1 cellular context compared by ENCODE assay signal in the genomic region with DNA sequence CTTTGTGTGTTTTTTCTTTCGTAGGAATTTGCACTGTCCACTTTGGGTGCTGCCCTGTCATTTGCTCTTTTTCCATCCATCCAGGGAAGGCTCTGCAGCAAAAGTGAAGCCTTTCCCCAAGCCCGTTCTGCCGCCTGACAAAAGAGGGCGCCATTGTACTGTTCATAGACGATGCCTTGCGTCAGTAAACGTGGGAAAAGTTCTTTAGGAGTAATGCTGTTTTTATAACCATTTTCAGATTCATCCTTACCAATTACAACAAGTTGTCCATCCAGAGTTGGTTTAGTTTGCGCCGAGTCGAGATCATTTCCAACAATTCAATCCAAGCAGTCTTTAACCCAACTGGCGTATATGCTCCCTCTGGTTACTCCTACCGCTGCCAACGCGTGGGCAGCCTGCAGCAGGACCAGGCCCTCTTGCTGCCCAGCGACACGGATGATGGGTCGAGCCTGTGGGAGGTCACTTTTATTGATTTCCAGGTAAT.
TF ChIP-seq lines count a peak whose summit lies in the region.

No MANE protein-coding gene starts in this region.

TF ChIP-seq in K562, 482 proteins besides CTCF, POLR2A, EP300 and RAD21 (continued from another document and continues in another):
- TF ChIP-seq, protein P1, sequence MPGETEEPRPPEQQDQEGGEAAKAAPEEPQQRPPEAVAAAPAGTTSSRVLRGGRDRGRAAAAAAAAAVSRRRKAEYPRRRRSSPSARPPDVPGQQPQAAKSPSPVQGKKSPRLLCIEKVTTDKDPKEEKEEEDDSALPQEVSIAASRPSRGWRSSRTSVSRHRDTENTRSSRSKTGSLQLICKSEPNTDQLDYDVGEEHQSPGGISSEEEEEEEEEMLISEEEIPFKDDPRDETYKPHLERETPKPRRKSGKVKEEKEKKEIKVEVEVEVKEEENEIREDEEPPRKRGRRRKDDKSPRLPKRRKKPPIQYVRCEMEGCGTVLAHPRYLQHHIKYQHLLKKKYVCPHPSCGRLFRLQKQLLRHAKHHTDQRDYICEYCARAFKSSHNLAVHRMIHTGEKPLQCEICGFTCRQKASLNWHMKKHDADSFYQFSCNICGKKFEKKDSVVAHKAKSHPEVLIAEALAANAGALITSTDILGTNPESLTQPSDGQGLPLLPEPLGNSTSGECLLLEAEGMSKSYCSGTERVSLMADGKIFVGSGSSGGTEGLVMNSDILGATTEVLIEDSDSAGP (CRISPR knock-in tag; IDR thresholded peaks at IDR 0.05), result no peak
- TF ChIP-seq, protein P2, sequence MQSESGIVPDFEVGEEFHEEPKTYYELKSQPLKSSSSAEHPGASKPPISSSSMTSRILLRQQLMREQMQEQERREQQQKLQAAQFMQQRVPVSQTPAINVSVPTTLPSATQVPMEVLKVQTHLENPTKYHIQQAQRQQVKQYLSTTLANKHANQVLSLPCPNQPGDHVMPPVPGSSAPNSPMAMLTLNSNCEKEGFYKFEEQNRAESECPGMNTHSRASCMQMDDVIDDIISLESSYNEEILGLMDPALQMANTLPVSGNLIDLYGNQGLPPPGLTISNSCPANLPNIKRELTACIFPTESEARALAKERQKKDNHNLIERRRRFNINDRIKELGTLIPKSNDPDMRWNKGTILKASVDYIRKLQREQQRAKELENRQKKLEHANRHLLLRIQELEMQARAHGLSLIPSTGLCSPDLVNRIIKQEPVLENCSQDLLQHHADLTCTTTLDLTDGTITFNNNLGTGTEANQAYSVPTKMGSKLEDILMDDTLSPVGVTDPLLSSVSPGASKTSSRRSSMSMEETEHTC (IDR thresholded peaks at IDR 0.05), result no peak
- no peak for TF ChIP-seq ZFP36 (IDR thresholded peaks at IDR 0.05; ENCODE audit: low read depth, low read length, partially characterized antibody)
- no peak for TF ChIP-seq SIRT6 (IDR thresholded peaks at IDR 0.05; ENCODE audit: low read depth, low read length)
- TF ChIP-seq, protein P3, sequence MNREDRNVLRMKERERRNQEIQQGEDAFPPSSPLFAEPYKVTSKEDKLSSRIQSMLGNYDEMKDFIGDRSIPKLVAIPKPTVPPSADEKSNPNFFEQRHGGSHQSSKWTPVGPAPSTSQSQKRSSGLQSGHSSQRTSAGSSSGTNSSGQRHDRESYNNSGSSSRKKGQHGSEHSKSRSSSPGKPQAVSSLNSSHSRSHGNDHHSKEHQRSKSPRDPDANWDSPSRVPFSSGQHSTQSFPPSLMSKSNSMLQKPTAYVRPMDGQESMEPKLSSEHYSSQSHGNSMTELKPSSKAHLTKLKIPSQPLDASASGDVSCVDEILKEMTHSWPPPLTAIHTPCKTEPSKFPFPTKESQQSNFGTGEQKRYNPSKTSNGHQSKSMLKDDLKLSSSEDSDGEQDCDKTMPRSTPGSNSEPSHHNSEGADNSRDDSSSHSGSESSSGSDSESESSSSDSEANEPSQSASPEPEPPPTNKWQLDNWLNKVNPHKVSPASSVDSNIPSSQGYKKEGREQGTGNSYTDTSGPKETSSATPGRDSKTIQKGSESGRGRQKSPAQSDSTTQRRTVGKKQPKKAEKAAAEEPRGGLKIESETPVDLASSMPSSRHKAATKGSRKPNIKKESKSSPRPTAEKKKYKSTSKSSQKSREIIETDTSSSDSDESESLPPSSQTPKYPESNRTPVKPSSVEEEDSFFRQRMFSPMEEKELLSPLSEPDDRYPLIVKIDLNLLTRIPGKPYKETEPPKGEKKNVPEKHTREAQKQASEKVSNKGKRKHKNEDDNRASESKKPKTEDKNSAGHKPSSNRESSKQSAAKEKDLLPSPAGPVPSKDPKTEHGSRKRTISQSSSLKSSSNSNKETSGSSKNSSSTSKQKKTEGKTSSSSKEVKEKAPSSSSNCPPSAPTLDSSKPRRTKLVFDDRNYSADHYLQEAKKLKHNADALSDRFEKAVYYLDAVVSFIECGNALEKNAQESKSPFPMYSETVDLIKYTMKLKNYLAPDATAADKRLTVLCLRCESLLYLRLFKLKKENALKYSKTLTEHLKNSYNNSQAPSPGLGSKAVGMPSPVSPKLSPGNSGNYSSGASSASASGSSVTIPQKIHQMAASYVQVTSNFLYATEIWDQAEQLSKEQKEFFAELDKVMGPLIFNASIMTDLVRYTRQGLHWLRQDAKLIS (CRISPR knock-in tag; IDR thresholded peaks at IDR 0.05), result no peak
- no peak for TF ChIP-seq LEF1 (IDR thresholded peaks at IDR 0.05)
- TF ChIP-seq, protein P4, sequence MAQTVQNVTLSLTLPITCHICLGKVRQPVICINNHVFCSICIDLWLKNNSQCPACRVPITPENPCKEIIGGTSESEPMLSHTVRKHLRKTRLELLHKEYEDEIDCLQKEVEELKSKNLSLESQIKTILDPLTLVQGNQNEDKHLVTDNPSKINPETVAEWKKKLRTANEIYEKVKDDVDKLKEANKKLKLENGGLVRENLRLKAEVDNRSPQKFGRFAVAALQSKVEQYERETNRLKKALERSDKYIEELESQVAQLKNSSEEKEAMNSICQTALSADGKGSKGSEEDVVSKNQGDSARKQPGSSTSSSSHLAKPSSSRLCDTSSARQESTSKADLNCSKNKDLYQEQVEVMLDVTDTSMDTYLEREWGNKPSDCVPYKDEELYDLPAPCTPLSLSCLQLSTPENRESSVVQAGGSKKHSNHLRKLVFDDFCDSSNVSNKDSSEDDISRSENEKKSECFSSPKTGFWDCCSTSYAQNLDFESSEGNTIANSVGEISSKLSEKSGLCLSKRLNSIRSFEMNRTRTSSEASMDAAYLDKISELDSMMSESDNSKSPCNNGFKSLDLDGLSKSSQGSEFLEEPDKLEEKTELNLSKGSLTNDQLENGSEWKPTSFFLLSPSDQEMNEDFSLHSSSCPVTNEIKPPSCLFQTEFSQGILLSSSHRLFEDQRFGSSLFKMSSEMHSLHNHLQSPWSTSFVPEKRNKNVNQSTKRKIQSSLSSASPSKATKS (CRISPR knock-in tag; IDR thresholded peaks at IDR 0.05), result no peak
- TF ChIP-seq SMC3 (conservative IDR thresholded peaks at IDR 0.05; ENCODE audit: insufficient read depth, low read depth, low read length), result peak; percentile 83
- TF ChIP-seq, protein P5, sequence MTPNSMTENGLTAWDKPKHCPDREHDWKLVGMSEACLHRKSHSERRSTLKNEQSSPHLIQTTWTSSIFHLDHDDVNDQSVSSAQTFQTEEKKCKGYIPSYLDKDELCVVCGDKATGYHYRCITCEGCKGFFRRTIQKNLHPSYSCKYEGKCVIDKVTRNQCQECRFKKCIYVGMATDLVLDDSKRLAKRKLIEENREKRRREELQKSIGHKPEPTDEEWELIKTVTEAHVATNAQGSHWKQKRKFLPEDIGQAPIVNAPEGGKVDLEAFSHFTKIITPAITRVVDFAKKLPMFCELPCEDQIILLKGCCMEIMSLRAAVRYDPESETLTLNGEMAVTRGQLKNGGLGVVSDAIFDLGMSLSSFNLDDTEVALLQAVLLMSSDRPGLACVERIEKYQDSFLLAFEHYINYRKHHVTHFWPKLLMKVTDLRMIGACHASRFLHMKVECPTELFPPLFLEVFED (CRISPR knock-in tag; conservative IDR thresholded peaks at IDR 0.05), result no peak
- no peak for TF ChIP-seq TAF1 (IDR thresholded peaks at IDR 0.05; ENCODE audit: control insufficient read depth, extremely low read depth, insufficient read depth, low read length, severe bottlenecking)
- TF ChIP-seq TEAD4 (IDR thresholded peaks at IDR 0.05; ENCODE audit: low read length), result no peak
- TF ChIP-seq TEAD4 (CRISPR knock-in tag; IDR thresholded peaks at IDR 0.05; ENCODE audit: borderline replicate concordance), result no peak
- no peak for TF ChIP-seq GATAD2B (IDR thresholded peaks at IDR 0.05; ENCODE audit: borderline replicate concordance)
- TF ChIP-seq STAG1 (CRISPR knock-in tag; IDR thresholded peaks at IDR 0.05; ENCODE audit: borderline replicate concordance), result peak; percentile 76; the same call in 1 of the 2 replicates
- TF ChIP-seq CREM (IDR thresholded peaks at IDR 0.05; ENCODE audit: low read depth), result peak; percentile 93
- TF ChIP-seq, protein P6, sequence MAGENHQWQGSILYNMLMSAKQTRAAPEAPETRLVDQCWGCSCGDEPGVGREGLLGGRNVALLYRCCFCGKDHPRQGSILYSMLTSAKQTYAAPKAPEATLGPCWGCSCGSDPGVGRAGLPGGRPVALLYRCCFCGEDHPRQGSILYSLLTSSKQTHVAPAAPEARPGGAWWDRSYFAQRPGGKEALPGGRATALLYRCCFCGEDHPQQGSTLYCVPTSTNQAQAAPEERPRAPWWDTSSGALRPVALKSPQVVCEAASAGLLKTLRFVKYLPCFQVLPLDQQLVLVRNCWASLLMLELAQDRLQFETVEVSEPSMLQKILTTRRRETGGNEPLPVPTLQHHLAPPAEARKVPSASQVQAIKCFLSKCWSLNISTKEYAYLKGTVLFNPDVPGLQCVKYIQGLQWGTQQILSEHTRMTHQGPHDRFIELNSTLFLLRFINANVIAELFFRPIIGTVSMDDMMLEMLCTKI (IDR thresholded peaks at IDR 0.05; ENCODE audit: partially characterized antibody), result no peak
- TF ChIP-seq, protein P7, sequence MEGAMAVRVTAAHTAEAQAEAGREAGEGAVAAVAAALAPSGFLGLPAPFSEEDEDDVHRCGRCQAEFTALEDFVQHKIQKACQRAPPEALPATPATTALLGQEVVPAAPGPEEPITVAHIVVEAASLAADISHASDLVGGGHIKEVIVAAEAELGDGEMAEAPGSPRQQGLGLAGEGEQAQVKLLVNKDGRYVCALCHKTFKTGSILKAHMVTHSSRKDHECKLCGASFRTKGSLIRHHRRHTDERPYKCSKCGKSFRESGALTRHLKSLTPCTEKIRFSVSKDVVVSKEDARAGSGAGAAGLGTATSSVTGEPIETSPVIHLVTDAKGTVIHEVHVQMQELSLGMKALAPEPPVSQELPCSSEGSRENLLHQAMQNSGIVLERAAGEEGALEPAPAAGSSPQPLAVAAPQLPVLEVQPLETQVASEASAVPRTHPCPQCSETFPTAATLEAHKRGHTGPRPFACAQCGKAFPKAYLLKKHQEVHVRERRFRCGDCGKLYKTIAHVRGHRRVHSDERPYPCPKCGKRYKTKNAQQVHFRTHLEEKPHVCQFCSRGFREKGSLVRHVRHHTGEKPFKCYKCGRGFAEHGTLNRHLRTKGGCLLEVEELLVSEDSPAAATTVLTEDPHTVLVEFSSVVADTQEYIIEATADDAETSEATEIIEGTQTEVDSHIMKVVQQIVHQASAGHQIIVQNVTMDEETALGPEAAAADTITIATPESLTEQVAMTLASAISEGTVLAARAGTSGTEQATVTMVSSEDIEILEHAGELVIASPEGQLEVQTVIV (CRISPR knock-in tag; IDR thresholded peaks at IDR 0.05; ENCODE audit: borderline replicate concordance), result no peak
- TF ChIP-seq HDAC2 (IDR thresholded peaks at IDR 0.05), result no peak
- TF ChIP-seq RBM14 (IDR thresholded peaks at IDR 0.05; ENCODE audit: borderline replicate concordance, insufficient read depth, low read depth, low read length), result no peak
- peak in 1 of 2 experiments; percentile 47; a peak in 1 of 4 replicates for TF ChIP-seq RCOR1 (IDR thresholded peaks at IDR 0.05; ENCODE audit: borderline replicate concordance in 1 of 2, low read depth in 2 of 2, low read length in 2 of 2)
- TF ChIP-seq CBX5 (IDR thresholded peaks at IDR 0.05; ENCODE audit: borderline replicate concordance, low read depth), result no peak
- no peak for TF ChIP-seq MAFG (tag; conservative IDR thresholded peaks at IDR 0.05)
- TF ChIP-seq, protein P8, sequence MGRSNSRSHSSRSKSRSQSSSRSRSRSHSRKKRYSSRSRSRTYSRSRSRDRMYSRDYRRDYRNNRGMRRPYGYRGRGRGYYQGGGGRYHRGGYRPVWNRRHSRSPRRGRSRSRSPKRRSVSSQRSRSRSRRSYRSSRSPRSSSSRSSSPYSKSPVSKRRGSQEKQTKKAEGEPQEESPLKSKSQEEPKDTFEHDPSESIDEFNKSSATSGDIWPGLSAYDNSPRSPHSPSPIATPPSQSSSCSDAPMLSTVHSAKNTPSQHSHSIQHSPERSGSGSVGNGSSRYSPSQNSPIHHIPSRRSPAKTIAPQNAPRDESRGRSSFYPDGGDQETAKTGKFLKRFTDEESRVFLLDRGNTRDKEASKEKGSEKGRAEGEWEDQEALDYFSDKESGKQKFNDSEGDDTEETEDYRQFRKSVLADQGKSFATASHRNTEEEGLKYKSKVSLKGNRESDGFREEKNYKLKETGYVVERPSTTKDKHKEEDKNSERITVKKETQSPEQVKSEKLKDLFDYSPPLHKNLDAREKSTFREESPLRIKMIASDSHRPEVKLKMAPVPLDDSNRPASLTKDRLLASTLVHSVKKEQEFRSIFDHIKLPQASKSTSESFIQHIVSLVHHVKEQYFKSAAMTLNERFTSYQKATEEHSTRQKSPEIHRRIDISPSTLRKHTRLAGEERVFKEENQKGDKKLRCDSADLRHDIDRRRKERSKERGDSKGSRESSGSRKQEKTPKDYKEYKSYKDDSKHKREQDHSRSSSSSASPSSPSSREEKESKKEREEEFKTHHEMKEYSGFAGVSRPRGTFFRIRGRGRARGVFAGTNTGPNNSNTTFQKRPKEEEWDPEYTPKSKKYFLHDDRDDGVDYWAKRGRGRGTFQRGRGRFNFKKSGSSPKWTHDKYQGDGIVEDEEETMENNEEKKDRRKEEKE (IDR thresholded peaks at IDR 0.05; ENCODE audit: borderline replicate concordance in 1 of 2, control insufficient read depth in 1 of 2, low read depth in 2 of 2, low read length in 1 of 2), result no peak
- no peak for TF ChIP-seq HEY1 (CRISPR knock-in tag; IDR thresholded peaks at IDR 0.05; ENCODE audit: borderline replicate concordance)
- no peak for TF ChIP-seq TCF7L2 (IDR thresholded peaks at IDR 0.05; ENCODE audit: low read depth, low read length)
- TF ChIP-seq ATF7 (IDR thresholded peaks at IDR 0.05), result 0 out of 2 replicates have a peak, but pooled peaks have one; percentile 26
- TF ChIP-seq MYNN (IDR thresholded peaks at IDR 0.05), result no peak
- no peak for TF ChIP-seq MYNN (CRISPR knock-in tag; IDR thresholded peaks at IDR 0.05)
- TF ChIP-seq ZNF589 (CRISPR knock-in tag; IDR thresholded peaks at IDR 0.05; ENCODE audit: low read depth), result no peak
- TF ChIP-seq CAMTA2 (CRISPR knock-in tag; conservative IDR thresholded peaks at IDR 0.05), result no peak
- TF ChIP-seq FOXM1 (IDR thresholded peaks at IDR 0.05; ENCODE audit: low read depth), result no peak
- no peak for TF ChIP-seq FOXM1 (CRISPR knock-in tag; IDR thresholded peaks at IDR 0.05; ENCODE audit: low read depth)
- TF ChIP-seq CTBP1 (IDR thresholded peaks at IDR 0.05; ENCODE audit: borderline replicate concordance), result peak; percentile 63; the same call in 1 of the 2 replicates
